In genomic region chr2:59425292-59425691, GRCh38 we compare ENCODE assay signal across 17 cellular contexts.
"Had no signal": no experiment of that assay in that cellular context is flagged by ENCODE, and none has a peak within 500 bp of the region (broad histone marks: within the 10 kb centered on the region; RNA-seq: fewer than 3 reads in every experiment).

No MANE protein-coding gene starts in this region.

- H3K27me3 ChIP-seq: brain microvascular endothelial cell, tibial artery had no signal

- H3K27ac Mint-ChIP-seq: activated CD4-positive, alpha-beta T cell treated with anti-CD3 and anti-CD28 coated beads, Interleukin-2, amount 10 ng/mL, durations not matched to agents 7 days and 5 days; activated naive CD8-positive, alpha-beta T cell treated with anti-CD3 and anti-CD28 coated beads, Interleukin-2, amount 10 ng/mL, durations not matched to agents 7 days and 5 days; activated T-helper 1 cell treated with anti-CD3 and anti-CD28 coated beads, Interleukin-12 subunit alpha, Interleukin-12 subunit beta, Interleukin-2, Interleukin-4 antibody, amounts not matched to agents 30 ng/mL and 10 ng/mL and 1 ng/mL, durations not matched to agents 14 hours and 24 hours and 36 hours; dendritic cell treated with granulocyte-macrophage colony-stimulating factor and Interleukin-4, amounts not matched to agents 40 ng/mL and 50 ng/mL, for 4 days; progenitor cell of endocrine pancreas; T-helper 2 cell treated with Interferon-gamma antibody and Interleukin-4, amounts not matched to agents 5 μg/mL and 100 μg/mL, for 36 hours had no signal

- H3K36me3 Mint-ChIP-seq: activated naive CD8-positive, alpha-beta T cell treated with anti-CD3 and anti-CD28 coated beads, Interleukin-2, amount 10 ng/mL, durations not matched to agents 7 days and 5 days had no signal

- H3K36me3 ChIP-seq: brain microvascular endothelial cell, tibial artery had no signal

- H3K4me3 Mint-ChIP-seq: activated CD4-positive, alpha-beta T cell treated with anti-CD3 and anti-CD28 coated beads, Interleukin-2, amount 10 ng/mL, durations not matched to agents 7 days and 5 days; activated naive CD8-positive, alpha-beta T cell treated with anti-CD3 and anti-CD28 coated beads, Interleukin-2, amount 10 ng/mL, durations not matched to agents 7 days and 5 days; activated T-helper 1 cell treated with anti-CD3 and anti-CD28 coated beads, Interleukin-12 subunit alpha, Interleukin-12 subunit beta, Interleukin-2, Interleukin-4 antibody, amounts not matched to agents 30 ng/mL and 10 ng/mL and 1 ng/mL, durations not matched to agents 14 hours and 24 hours and 36 hours; dendritic cell treated with granulocyte-macrophage colony-stimulating factor and Interleukin-4, amounts not matched to agents 40 ng/mL and 50 ng/mL, for 4 days; T-helper 2 cell treated with Interferon-gamma antibody and Interleukin-4, amounts not matched to agents 5 μg/mL and 100 μg/mL, for 36 hours had no signal

- H3K4me3 ChIP-seq: tibial artery had no signal

- DNase-seq: activated CD4-positive, alpha-beta T cell treated with anti-CD3 and anti-CD28 coated beads, Interleukin-2, amount 10 ng/mL, durations not matched to agents 7 days and 5 days; activated CD4-positive, CD25-positive, alpha-beta regulatory T cell; activated CD8-positive, alpha-beta memory T cell treated with anti-CD3 and anti-CD28 coated beads for 24 hours; activated naive CD8-positive, alpha-beta T cell treated with anti-CD3 and anti-CD28 coated beads, Interleukin-2, amount 10 ng/mL, durations not matched to agents 7 days and 5 days; anterior cingulate cortex; brain microvascular endothelial cell; cerebellar nuclear complex; hypothalamus; right cardiac atrium; small intestine; stimulated activated CD4-positive, alpha-beta T cell treated with anti-CD3 and anti-CD28 coated beads, Interleukin-4, amount 100 ng/mL, for 24 hours; stimulated activated naive CD4-positive, alpha-beta T cell; tibial artery had no signal

- H3K27me3 Mint-ChIP-seq: activated CD4-positive, alpha-beta T cell treated with anti-CD3 and anti-CD28 coated beads, Interleukin-2, amount 10 ng/mL, durations not matched to agents 7 days and 5 days; dendritic cell treated with granulocyte-macrophage colony-stimulating factor and Interleukin-4, amounts not matched to agents 40 ng/mL and 50 ng/mL, for 4 days; progenitor cell of endocrine pancreas had no signal

- H3K27ac ChIP-seq: brain microvascular endothelial cell, tibial artery had no signal

- H3K4me1 ChIP-seq: tibial artery had no signal

- H3K9me3 ChIP-seq: tibial artery had no signal

- H3K4me1 Mint-ChIP-seq: activated CD4-positive, alpha-beta T cell treated with anti-CD3 and anti-CD28 coated beads, Interleukin-2, amount 10 ng/mL, durations not matched to agents 7 days and 5 days; activated naive CD8-positive, alpha-beta T cell treated with anti-CD3 and anti-CD28 coated beads, Interleukin-2, amount 10 ng/mL, durations not matched to agents 7 days and 5 days had no signal

- H3K9me3 Mint-ChIP-seq: dendritic cell treated with granulocyte-macrophage colony-stimulating factor and Interleukin-4, amounts not matched to agents 40 ng/mL and 50 ng/mL, for 4 days had no signal

- ATAC-seq: right cardiac atrium had no signal
